ENCODE assay signal across 13 cellular contexts in genomic region chr7:485188-486081, GRCh38. TPM values are rescaled to one million over a fixed set of nuclear protein-coding genes. Genes with fewer than 3 reads are reported as not detected.
DNase-seq lines count a peak whose midpoint lies in the region; ATAC-seq and TF ChIP-seq lines count a peak whose summit lies in the region.
"Had no signal": no experiment of that assay in that cellular context is flagged by ENCODE, and none has a peak within 500 bp of the region (broad histone marks: within the 10 kb centered on the region; RNA-seq: fewer than 3 reads in every experiment).

No MANE protein-coding gene starts in this region.

- peak; percentile 78 for ATAC-seq in Right ventricle myocardium inferior
- peak; percentile 58 for ATAC-seq in foreskin keratinocyte
- no peak for ATAC-seq in HG03571 (IDR thresholded peaks at IDR 0.05; ENCODE audit: unreplicated experiment)

- no peaks in the 10 kb centered on the region for H3K36me3 ChIP-seq in right atrium auricular region
- H3K36me3 ChIP-seq: thoracic aorta had no signal

- no peak overlapping the region for H4K5ac ChIP-seq in H9 (ENCODE audit: insufficient read length, low read depth, low read length)

- WGBS in H9 (ENCODE audit: extremely low coverage, insufficient read length, low lambda C conversion rate) = no CpG with 5 or more reads among the region's 25 CpGs

- H4K20me1 ChIP-seq in H9 (ENCODE audit: control insufficient read depth, insufficient read depth, insufficient read length) = no peaks in the 10 kb centered on the region

- no peak overlapping the region for H2AFZ ChIP-seq in H9 (ENCODE audit: low read length)

- no peak overlapping the region for H2BK15ac ChIP-seq in H9 (ENCODE audit: low read depth, low read length)

- no peak overlapping the region for H2BK5ac ChIP-seq in H9 (ENCODE audit: insufficient read length, low read length)

- no peak overlapping the region for H2BK120ac ChIP-seq in H9 (ENCODE audit: low read depth, low read length, poor library complexity, severe bottlenecking)

- H3K27ac ChIP-seq in right atrium auricular region (no peak overlapping the region), foreskin keratinocyte (no peak overlapping the region), H9 (ENCODE audit: insufficient read length, low read depth, low read length) (no peak overlapping the region)
- H3K27ac ChIP-seq: epithelial cell of prostate, thoracic aorta had no signal

- TF ChIP-seq CTCF in right atrium auricular region (IDR thresholded peaks at IDR 0.05) (no peak), foreskin keratinocyte (conservative IDR thresholded peaks at IDR 0.05) (peak; percentile 16), H9 (conservative IDR thresholded peaks at IDR 0.05) (no peak)

- no peak overlapping the region for H3K4me3 Mint-ChIP-seq in H9

- H2BK20ac ChIP-seq in H9 (ENCODE audit: low read depth, low read length, poor library complexity, severe bottlenecking) = no peak overlapping the region

- H2AK5ac ChIP-seq in H9 (ENCODE audit: insufficient read length, low read length) = no peak overlapping the region

- H3K4me1 Mint-ChIP-seq in H9 = peaks cover 15 to 24% of the 10 kb centered on the region in 2 experiments

- no peak overlapping the region for H3K18ac ChIP-seq in H9 (ENCODE audit: insufficient read length, low read depth, low read length)

- peaks cover 9 to 14% of the 10 kb centered on the region in 2 experiments for H3K9me3 Mint-ChIP-seq in H9

- no peaks in the 10 kb centered on the region for H3K79me2 ChIP-seq in H9 (ENCODE audit: insufficient read depth, low read length)

- no peak overlapping the region for H3K4ac ChIP-seq in H9 (ENCODE audit: low read depth, low read length)

- H3K23me2 ChIP-seq in H9 (ENCODE audit: insufficient read length, low read depth, low read length, poor library complexity, severe bottlenecking) = no peaks in the 10 kb centered on the region

- no peak overlapping the region for H4K91ac ChIP-seq in H9 (ENCODE audit: insufficient read length, low read depth, low read length)

- no peaks in the 10 kb centered on the region for H3K27me3 ChIP-seq in right atrium auricular region
- H3K27me3 ChIP-seq in foreskin keratinocyte = peaks cover 3% of the 10 kb centered on the region
- no peaks in the 10 kb centered on the region for H3K27me3 ChIP-seq in H9 (ENCODE audit: insufficient read depth, low read length)

- no peak overlapping the region for H3T11ph ChIP-seq in H9 (ENCODE audit: low read length)

- no peak overlapping the region for H4K8ac ChIP-seq in H9 (replicated peaks; ENCODE audit: insufficient read length, low read depth, low read length)

- H3K36me3 Mint-ChIP-seq in H9 (ENCODE audit: insufficient read depth in 1 of 3, low read depth in 3 of 3) = peaks cover 0 to 16% (median 2%) of the 10 kb centered on the region in 3 experiments; a peak in 4 of 7 replicates

- H3K4me3 ChIP-seq in right atrium auricular region = no peak overlapping the region
- H3K4me3 ChIP-seq: thoracic aorta had no signal

- H3K4me1 ChIP-seq in right atrium auricular region (peaks cover 0 to 15% of the 10 kb centered on the region in 2 donors), foreskin keratinocyte (peaks cover 13% of the 10 kb centered on the region), H9 (ENCODE audit: insufficient read depth, low read length) (no peaks in the 10 kb centered on the region)

- no peak overlapping the region for H3K23ac ChIP-seq in H9 (ENCODE audit: insufficient read length, low read depth, low read length)

- no peak for DNase-seq in Right ventricle myocardium inferior (ENCODE audit: missing footprints)
- DNase-seq in right atrium auricular region (ENCODE audit: low spot score) = no peak
- no peak for DNase-seq in foreskin keratinocyte
- DNase-seq in mucosa of gallbladder (ENCODE audit: low spot score) = peak; percentile 59
- DNase-seq in effector CD8-positive, alpha-beta T cell (lab: John Stamatoyannopoulos, UW) = no peak
- no peak for DNase-seq in H9
- DNase-seq in activated T-cell treated with anti-CD3 and anti-CD28 coated beads for 4 hours = no peak
- DNase-seq: activated naive CD4-positive, alpha-beta T cell treated with Interleukin-2 at 50 U/mL for 16 hours; caudate nucleus; DMS53 had no signal

- H3K9me3 ChIP-seq in right atrium auricular region (no peaks in the 10 kb centered on the region), H9 (ENCODE audit: control insufficient read depth, low read depth, low read length) (no peaks in the 10 kb centered on the region)
- H3K9me3 ChIP-seq: thoracic aorta had no signal

- H3K56ac ChIP-seq in H9 (ENCODE audit: insufficient read length, low read depth, low read length) = no peak overlapping the region

- H3K9ac ChIP-seq in H9 (ENCODE audit: extremely low read depth, insufficient read length, low read length) = no peak overlapping the region

- H3K4me2 ChIP-seq in H9 (ENCODE audit: insufficient read depth, insufficient read length, low read length) = no peak overlapping the region

- intact Hi-C loops in Right ventricle myocardium inferior (cut with DNase I) = no loop called here

- peaks cover 7% of the 10 kb centered on the region; the same call in 1 of the 2 replicates for H3K27me3 Mint-ChIP-seq in H9 (ENCODE audit: low read depth)

- no peak overlapping the region for H3K27ac Mint-ChIP-seq in H9

- no peak overlapping the region for H2BK12ac ChIP-seq in H9 (ENCODE audit: insufficient read length, low read depth, low read length)

- no peak overlapping the region for H3K14ac ChIP-seq in H9 (ENCODE audit: insufficient read depth, low read length)

- no peaks in the 10 kb centered on the region for H3K79me1 ChIP-seq in H9 (ENCODE audit: insufficient read depth, low read depth, low read length, poor library complexity, severe bottlenecking)

RNA-seq across cellular contexts. Expression of gene PDGFA, which starts 34.2 kb away (rescaled TPM):
- total RNA-seq in Right ventricle myocardium inferior (37.2 TPM), right atrium auricular region (10 to 100 TPM; 31.8 to 34.2 TPM), foreskin keratinocyte (41.4 and 42.0 TPM in 2 replicates), mucosa of gallbladder (51.2 TPM), H9 (2021) (34.3 and 35.8 TPM in 2 replicates)
- polyA plus RNA-seq in foreskin keratinocyte = 21.1 and 22.2 TPM in 2 replicates
